Comparison of ENCODE assay signal across 8 cellular contexts in the genomic region with DNA sequence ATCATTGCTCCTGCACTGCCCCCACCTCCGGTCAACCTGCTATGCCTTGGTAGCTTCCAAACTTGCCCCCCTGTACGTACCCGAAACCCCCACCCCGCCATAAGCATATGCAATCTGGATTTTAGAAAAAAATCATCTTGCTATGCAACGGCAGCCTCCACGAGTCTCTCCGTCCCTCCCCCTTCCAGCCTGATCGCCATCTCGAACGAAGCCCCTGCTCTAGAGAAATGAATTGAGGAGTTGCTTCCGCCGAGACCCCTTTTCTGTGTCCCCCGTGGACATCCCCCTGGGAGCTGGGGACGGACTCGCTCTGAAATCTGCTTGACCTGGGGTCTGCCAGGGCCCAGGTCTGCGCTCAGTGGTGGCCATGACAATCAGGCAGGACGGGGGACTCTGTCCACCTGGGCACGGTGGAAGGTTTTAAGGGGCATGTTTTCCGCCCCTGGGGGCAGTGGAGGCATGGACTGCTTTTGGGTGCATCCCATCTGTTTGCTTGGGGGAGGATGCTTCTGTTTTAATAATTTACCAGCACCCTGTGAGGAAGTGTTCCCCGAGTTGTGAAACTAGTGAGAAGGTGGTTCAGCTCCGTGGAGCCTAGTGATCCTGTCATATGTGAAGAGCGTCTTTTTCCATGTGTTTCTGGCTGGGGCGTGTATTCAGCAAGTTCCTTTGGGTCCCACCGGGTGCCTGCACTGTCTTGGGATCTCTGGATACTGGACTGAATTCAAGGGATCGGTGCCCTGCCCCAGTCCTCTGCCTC. TPM values are rescaled to one million over a fixed set of nuclear protein-coding genes. Genes with fewer than 3 reads are reported as not detected.
DNase-seq lines count a peak whose midpoint lies in the region; ATAC-seq and TF ChIP-seq lines count a peak whose summit lies in the region.

No MANE protein-coding gene starts in this region.

- no peaks in the 10 kb centered on the region for H3K9me3 Mint-ChIP-seq in CD4-positive, alpha-beta T cell
- no peaks in the 10 kb centered on the region for H3K9me3 Mint-ChIP-seq in HFFc6

- H3K27me3 Mint-ChIP-seq in CD4-positive, alpha-beta T cell = no peaks in the 10 kb centered on the region
- H3K27me3 Mint-ChIP-seq in HFFc6 (ENCODE audit: insufficient read depth) = peaks cover 7% of the 10 kb centered on the region

- DNase-seq in CD4-positive, alpha-beta T cell = no peak
- DNase-seq in HFFc6 (no peak), germinal center (ENCODE audit: low spot score) (peak; percentile 57), gastrocnemius medialis (no peak)

- H3K36me3 Mint-ChIP-seq in CD4-positive, alpha-beta T cell (ENCODE audit: low read depth) = peaks cover 10% of the 10 kb centered on the region
- no peaks in the 10 kb centered on the region; the same call in 1 of the 2 replicates for H3K36me3 Mint-ChIP-seq in HFFc6 (ENCODE audit: low read depth)

- H3K36me3 ChIP-seq in gastrocnemius medialis = no peaks in the 10 kb centered on the region

- intact Hi-C loops in CD4-positive, alpha-beta T cell (cut with DNase I, micrococcal nuclease) = loop anchor here (2.0 to 5.0 kb wide), 5 partner anchors 53 to 248 kb away; partner anchors contain the start of genes DPP9 (in 1 of the 2), FEM1A (in 1 of the 2) and PLIN3 (in 1 of the 2)
- intact Hi-C loops in gastrocnemius medialis (cut with DNase I; ENCODE audit: low total_unique reads) = loop anchor here (5.0 to 10.0 kb wide), 3 partner anchors 168 to 435 kb away; partner anchors contain the start of gene PLIN5

- no peaks in the 10 kb centered on the region for H3K27me3 ChIP-seq in CD4-positive, alpha-beta T cell (ENCODE audit: control insufficient read depth, insufficient read depth, low read length)
- H3K27me3 ChIP-seq in gastrocnemius medialis = no peaks in the 10 kb centered on the region

- TF ChIP-seq CTCF in CD4-positive, alpha-beta T cell (IDR thresholded peaks at IDR 0.05) = no peak
- TF ChIP-seq CTCF in HFFc6 (IDR thresholded peaks at IDR 0.05) (no peak), WI38 (IDR thresholded peaks at IDR 0.05; ENCODE audit: low read depth, low read length) (no peak), gastrocnemius medialis (IDR thresholded peaks at IDR 0.05 in 4 of 5, conservative IDR thresholded peaks at IDR 0.05 in 1 of 5) (no peak)

- no peak for TF ChIP-seq POLR2A in gastrocnemius medialis (IDR thresholded peaks at IDR 0.05)

- no peak for ATAC-seq in CD4-positive, alpha-beta T cell (ENCODE audit: poor library complexity)
- ATAC-seq in gastrocnemius medialis (peak in 1 of 2 donors; percentile 13), HG03432 (IDR thresholded peaks at IDR 0.05; ENCODE audit: unreplicated experiment) (no peak), HG03342 (IDR thresholded peaks at IDR 0.05; ENCODE audit: unreplicated experiment) (no peak), GM19395 (IDR thresholded peaks at IDR 0.05; ENCODE audit: unreplicated experiment) (no peak)

- POLR2A ChIA-PET in CD4-positive, alpha-beta T cell (lab: Charles Lee) = interaction anchor here (1.0 to 5.1 kb wide), 4 partner anchors 9 to 1208 kb away, joined by 3 to 131 read pairs (median 4); partner anchors contain the start of gene MRPL54

- peaks cover 32% of the 10 kb centered on the region for H3K4me1 Mint-ChIP-seq in CD4-positive, alpha-beta T cell (ENCODE audit: low read depth)
- H3K4me1 Mint-ChIP-seq in HFFc6 (ENCODE audit: low read depth) = peaks cover 55% of the 10 kb centered on the region

- peak overlapping the region; percentile 89 for H3K4me3 Mint-ChIP-seq in CD4-positive, alpha-beta T cell
- H3K4me3 Mint-ChIP-seq in HFFc6 = peak overlapping the region; percentile 97

- in situ Hi-C loops in gastrocnemius medialis (cut with MboI; ENCODE audit: low sequenced_read_pairs in 4 of 4) = no loop called here

- CTCF ChIA-PET in CD4-positive, alpha-beta T cell (lab: Charles Lee) = interaction anchor here (1.7 to 3.1 kb wide), 2 partner anchors 58 to 61 kb away, joined by 4 to 9 read pairs; no protein-coding TSS in a partner anchor

- H3K9me3 ChIP-seq in CD4-positive, alpha-beta T cell (ENCODE audit: control insufficient read depth, low read length) = no peaks in the 10 kb centered on the region
- no peaks in the 10 kb centered on the region for H3K9me3 ChIP-seq in gastrocnemius medialis

- peak overlapping the region; percentile 79 for H3K27ac Mint-ChIP-seq in CD4-positive, alpha-beta T cell
- H3K27ac Mint-ChIP-seq in HFFc6 = peak overlapping the region; percentile 60

- H3K4me3 ChIP-seq in WI38 (ENCODE audit: low read depth, low read length) (peak overlapping the region; percentile 86), gastrocnemius medialis (peak overlapping the region; percentile 64 to 91 (median 81))

- H3K27ac ChIP-seq in CD4-positive, alpha-beta T cell (ENCODE audit: low read depth, low read length) = no peak overlapping the region
- peak overlapping the region; percentile 87 to 96 (median 92) for H3K27ac ChIP-seq in gastrocnemius medialis

- H3K4me1 ChIP-seq in gastrocnemius medialis = peaks cover 49 to 50% of the 10 kb centered on the region in 2 donors

RNA-seq across cellular contexts. Expression of gene KDM4B, which starts 1.0 kb away (rescaled TPM):
- 10 to 100 TPM; 41.8 to 42.5 TPM for total RNA-seq in CD4-positive, alpha-beta T cell
- 10 to 100 TPM; 17.0 to 27.2 (median 20.3) TPM for total RNA-seq in HFFc6 (2021; fragmentation: NEBNext Ultra II Directional; extraction: Animal tissue kit (Norgen Biotek cat#: 25700))
- 10 to 100 TPM; 40.9 to 61.4 (median 46.4) TPM for total RNA-seq in gastrocnemius medialis
